10 cellular contexts compared by ENCODE assay signal in the genomic region with DNA sequence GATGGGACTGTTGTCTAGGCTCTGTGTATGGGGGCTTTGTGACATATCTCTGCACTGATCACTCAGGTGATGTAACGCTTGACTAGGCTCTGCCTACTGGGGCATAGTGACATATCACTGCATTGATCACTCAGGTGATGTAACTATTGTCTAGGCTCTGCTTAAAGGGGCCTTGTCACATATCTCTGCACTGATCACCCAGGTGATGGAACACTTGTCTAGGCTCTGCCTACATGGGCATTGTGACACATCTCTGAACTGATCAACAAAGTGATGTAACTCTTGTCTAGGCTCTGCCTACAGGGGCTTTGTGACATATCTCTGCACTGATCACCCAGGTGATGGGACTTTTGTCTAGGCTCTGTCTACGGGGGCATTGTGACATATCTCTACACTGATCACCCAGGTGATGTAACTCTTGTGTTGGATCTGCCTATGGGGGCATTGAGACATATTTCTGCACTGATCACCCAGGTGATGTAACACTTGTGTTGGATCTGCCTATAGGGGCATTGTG. TPM values are rescaled to one million over a fixed set of nuclear protein-coding genes. Genes with fewer than 3 reads are reported as not detected.
DNase-seq lines count a peak whose midpoint lies in the region; ATAC-seq and TF ChIP-seq lines count a peak whose summit lies in the region.
"Not testable (repeated sequence)": the region's sequence is repeated elsewhere in the genome, so short reads cannot be mapped to it uniquely, and the experiment has no call there.
"Had no signal": no experiment of that assay in that cellular context is flagged by ENCODE, and none has a peak within 500 bp of the region (broad histone marks: within the 10 kb centered on the region; RNA-seq: fewer than 3 reads in every experiment).

No MANE protein-coding gene starts in this region.

- peaks cover 27% of the 10 kb centered on the region for H3K9me3 Mint-ChIP-seq in activated CD4-positive, alpha-beta T cell treated with anti-CD3 and anti-CD28 coated beads for 36 hours (ENCODE audit: low read depth)
- H3K9me3 Mint-ChIP-seq in activated T-cell treated with anti-CD3 and anti-CD28 coated beads, Interleukin-2, amount 50 U/mL, for 72 hours = peaks cover 21 to 28% of the 10 kb centered on the region in 2 donors
- H3K9me3 Mint-ChIP-seq in MCF 10A (ENCODE audit: unreplicated experiment) (peaks cover 39% of the 10 kb centered on the region), glutamatergic neuron (ENCODE audit: unreplicated experiment) (peaks cover 47% of the 10 kb centered on the region)

- H3K4me1 ChIP-seq in upper lobe of left lung = not testable (repeated sequence)

- H3K4me1 Mint-ChIP-seq in activated CD4-positive, alpha-beta T cell treated with anti-CD3 and anti-CD28 coated beads for 36 hours = peaks cover 12% of the 10 kb centered on the region
- H3K4me1 Mint-ChIP-seq in activated T-cell treated with anti-CD3 and anti-CD28 coated beads, Interleukin-2, amount 50 U/mL, for 72 hours (ENCODE audit: low read depth) = peaks cover 38% of the 10 kb centered on the region
- H3K4me1 Mint-ChIP-seq in MCF 10A (ENCODE audit: insufficient read depth, unreplicated experiment) = peaks cover 15% of the 10 kb centered on the region
- not testable (repeated sequence) for H3K4me1 Mint-ChIP-seq in glutamatergic neuron (ENCODE audit: low read depth, unreplicated experiment)

- not testable (repeated sequence) for H3K27me3 ChIP-seq in HL-60 (ENCODE audit: insufficient read depth, poor library complexity, severe bottlenecking); upper lobe of left lung

- not testable (repeated sequence) for H3K4me3 ChIP-seq in HL-60 (replicated peaks; ENCODE audit: insufficient read depth, low read length); upper lobe of left lung

- POLR2A ChIA-PET in activated CD4-positive, alpha-beta T cell treated with anti-CD3 and anti-CD28 coated beads for 36 hours (lab: Charles Lee); MCF 10A (lab: Yijun Ruan, JAX): not testable (repeated sequence)

- H3K36me3 ChIP-seq in upper lobe of left lung = not testable (repeated sequence)

- TF ChIP-seq POLR2A in upper lobe of left lung (IDR thresholded peaks at IDR 0.05) = not testable (repeated sequence)

- not testable (repeated sequence) for ATAC-seq in activated CD4-positive, alpha-beta T cell treated with anti-CD3 and anti-CD28 coated beads for 36 hours; activated T-cell treated with anti-CD3 and anti-CD28 coated beads, Interleukin-2, amount 50 U/mL, for 72 hours (replicated peaks in 1 of 2)
- ATAC-seq in upper lobe of left lung (ENCODE audit: low FRiP score in 2 of 2) = peak; percentile 20 to 44

- not testable (repeated sequence) for H3K36me3 Mint-ChIP-seq in activated CD4-positive, alpha-beta T cell treated with anti-CD3 and anti-CD28 coated beads for 36 hours (ENCODE audit: low read depth); MCF 10A (ENCODE audit: insufficient read depth, unreplicated experiment)
- H3K36me3 Mint-ChIP-seq in activated T-cell treated with anti-CD3 and anti-CD28 coated beads, Interleukin-2, amount 50 U/mL, for 72 hours (ENCODE audit: insufficient read depth in 2 of 2) = peaks cover 16 to 24% of the 10 kb centered on the region in 2 donors
- H3K36me3 Mint-ChIP-seq in glutamatergic neuron (ENCODE audit: unreplicated experiment) = peaks cover 22% of the 10 kb centered on the region

- not testable (repeated sequence) for TF ChIP-seq EP300 in upper lobe of left lung (IDR thresholded peaks at IDR 0.05)

- 20 to 44% methylated on average over 2 of the region's 2 CpGs for WGBS in upper lobe of left lung, 2 donors

- H3K4me3 Mint-ChIP-seq in activated CD4-positive, alpha-beta T cell treated with anti-CD3 and anti-CD28 coated beads for 36 hours; MCF 10A (ENCODE audit: unreplicated experiment); glutamatergic neuron (ENCODE audit: unreplicated experiment): not testable (repeated sequence)
- H3K4me3 Mint-ChIP-seq in activated T-cell treated with anti-CD3 and anti-CD28 coated beads, Interleukin-2, amount 50 U/mL, for 72 hours = peak overlapping the region in 1 of 2 donors; percentile 29

- DNase-seq in HL-60 (ENCODE audit: low read depth in 1 of 2, low spot score in 1 of 2) (peak; percentile 19 to 24), MCF 10A (ENCODE audit: unreplicated experiment) (peak; percentile 9), posterior vena cava (ENCODE audit: low spot score) (peak; percentile 13)
- peak; percentile 21 for DNase-seq in activated CD4-positive, alpha-beta T cell treated with anti-CD3 and anti-CD28 coated beads for 36 hours
- DNase-seq in activated T-cell treated with anti-CD3 and anti-CD28 coated beads, Interleukin-2, amount 50 U/mL, for 72 hours = peak; percentile 15 to 41
- DNase-seq in glutamatergic neuron, upper lobe of left lung: not testable (repeated sequence)

- H3K27me3 Mint-ChIP-seq in activated CD4-positive, alpha-beta T cell treated with anti-CD3 and anti-CD28 coated beads for 36 hours; activated T-cell treated with anti-CD3 and anti-CD28 coated beads, Interleukin-2, amount 50 U/mL, for 72 hours (ENCODE audit: low read depth); MCF 10A (ENCODE audit: insufficient read depth, unreplicated experiment): not testable (repeated sequence)
- peaks cover 32% of the 10 kb centered on the region for H3K27me3 Mint-ChIP-seq in glutamatergic neuron (ENCODE audit: unreplicated experiment)

- not testable (repeated sequence) for BruUV-seq in MCF 10A (replicated peaks; lab: Mats Ljungman, UMichigan)

- H3K9me3 ChIP-seq in upper lobe of left lung = not testable (repeated sequence)

- intact Hi-C loops in activated CD4-positive, alpha-beta T cell treated with anti-CD3 and anti-CD28 coated beads for 36 hours (cut with DNase I, micrococcal nuclease); MCF 10A (cut with micrococcal nuclease); posterior vena cava (cut with DNase I): not testable (repeated sequence)

- not testable (repeated sequence) for TF ChIP-seq CTCF in HL-60 (IDR thresholded peaks at IDR 0.05; ENCODE audit: insufficient read depth, low read length); MCF 10A (IDR thresholded peaks at IDR 0.05; ENCODE audit: unreplicated experiment); glutamatergic neuron (IDR thresholded peaks at IDR 0.05; ENCODE audit: partially characterized antibody, unreplicated experiment); upper lobe of left lung (IDR thresholded peaks at IDR 0.05)

- CTCF ChIA-PET in activated CD4-positive, alpha-beta T cell treated with anti-CD3 and anti-CD28 coated beads for 36 hours (lab: Charles Lee); MCF 10A (lab: Yijun Ruan, JAX): not testable (repeated sequence)

- H3K27ac ChIP-seq in HL-60 (replicated peaks); upper lobe of left lung: not testable (repeated sequence)

- peak overlapping the region; percentile 35 for H3K27ac Mint-ChIP-seq in activated CD4-positive, alpha-beta T cell treated with anti-CD3 and anti-CD28 coated beads for 36 hours
- not testable (repeated sequence) for H3K27ac Mint-ChIP-seq in activated T-cell treated with anti-CD3 and anti-CD28 coated beads, Interleukin-2, amount 50 U/mL, for 72 hours; MCF 10A (ENCODE audit: low read depth, unreplicated experiment)
- H3K27ac Mint-ChIP-seq in glutamatergic neuron (ENCODE audit: unreplicated experiment) = peak overlapping the region; percentile 19

RNA-seq across cellular contexts. Expression of a gene that starts 51.4 kb away (rescaled TPM):
- total RNA-seq in activated CD4-positive, alpha-beta T cell treated with anti-CD3 and anti-CD28 coated beads for 36 hours = 100 to 1,000 TPM in 1 of 2 experiments, 10 to 100 TPM in 1; 94.7 to 101 TPM
- 10 to 100 TPM; 65.1 to 80.4 TPM for total RNA-seq in activated T-cell treated with anti-CD3 and anti-CD28 coated beads, Interleukin-2, amount 50 U/mL, for 72 hours
- total RNA-seq in MCF 10A (2022) = 76.7 and 79.1 TPM in 2 replicates
- total RNA-seq in glutamatergic neuron (ENCODE audit: unreplicated experiment) = 92.4 TPM
- 10 to 100 TPM; 47.9 to 60.0 TPM for total RNA-seq in posterior vena cava
- total RNA-seq in upper lobe of left lung = 10 to 100 TPM; 11.5 to 41.2 (median 33.0) TPM

RNA-seq across cellular contexts. Expression of a gene that starts 57.5 kb away (rescaled TPM):
- total RNA-seq in activated CD4-positive, alpha-beta T cell treated with anti-CD3 and anti-CD28 coated beads for 36 hours = not detected
- total RNA-seq in activated T-cell treated with anti-CD3 and anti-CD28 coated beads, Interleukin-2, amount 50 U/mL, for 72 hours = not detected
- not detected in 2 replicates for total RNA-seq in MCF 10A (2022)
- not detected for total RNA-seq in glutamatergic neuron (ENCODE audit: unreplicated experiment)
- total RNA-seq in posterior vena cava = not detected
- total RNA-seq in upper lobe of left lung = 1 to 10 TPM in 2 of 6 donors, under 1 TPM in 1, not detected in 3; 0.34 to 1.4 (median 1.0) TPM
- total RNA-seq: CD4-positive, alpha-beta T cell; GM12878; H4 had no signal
